In genomic region chr3:50356553-50356952, GRCh38 we compare ENCODE assay signal across 8 cellular contexts. TPM values are rescaled to one million over a fixed set of nuclear protein-coding genes. Genes with fewer than 3 reads are reported as not detected.
DNase-seq lines count a peak whose midpoint lies in the region; ATAC-seq and TF ChIP-seq lines count a peak whose summit lies in the region.

No MANE protein-coding gene starts in this region.

- H3K27me3 Mint-ChIP-seq in progenitor cell of endocrine pancreas = no peaks in the 10 kb centered on the region

- peaks cover 2% of the 10 kb centered on the region for H3K36me3 Mint-ChIP-seq in progenitor cell of endocrine pancreas (ENCODE audit: insufficient read depth)
- H3K36me3 Mint-ChIP-seq in activated naive CD4-positive, alpha-beta T cell treated with anti-CD3 and anti-CD28 coated beads, Interleukin-2, amount 50 U/mL, for 72 hours = peaks cover 12 to 18% of the 10 kb centered on the region in 2 donors

- TF ChIP-seq CTCF in epithelial cell of proximal tubule (conservative IDR thresholded peaks at IDR 0.05; ENCODE audit: low read depth, low read length) (no peak), progenitor cell of endocrine pancreas (IDR thresholded peaks at IDR 0.05; ENCODE audit: unreplicated experiment) (no peak)

- H3K4me1 Mint-ChIP-seq in progenitor cell of endocrine pancreas (ENCODE audit: low read depth) = peaks cover 27% of the 10 kb centered on the region

- no peaks in the 10 kb centered on the region for H3K9me3 Mint-ChIP-seq in progenitor cell of endocrine pancreas (ENCODE audit: low read depth)
- H3K9me3 Mint-ChIP-seq in activated naive CD4-positive, alpha-beta T cell treated with anti-CD3 and anti-CD28 coated beads, Interleukin-2, amount 50 U/mL, for 72 hours = no peaks in the 10 kb centered on the region

- H3K27ac Mint-ChIP-seq in progenitor cell of endocrine pancreas = no peak overlapping the region
- peak overlapping the region in 1 of 2 donors; percentile 92 for H3K27ac Mint-ChIP-seq in activated naive CD4-positive, alpha-beta T cell treated with anti-CD3 and anti-CD28 coated beads, Interleukin-2, amount 50 U/mL, for 72 hours

- H3K4me3 ChIP-seq in epithelial cell of proximal tubule (ENCODE audit: low read depth, low read length) = peak overlapping the region; percentile 94

- H3K4me3 Mint-ChIP-seq in progenitor cell of endocrine pancreas (ENCODE audit: low read depth) = peak overlapping the region; percentile 94

- peak; percentile 46 for DNase-seq in EL
- DNase-seq in OCI-M1 (lab: John Stamatoyannopoulos, UW) = peak; percentile 10
- no peak for DNase-seq in epithelial cell of proximal tubule (ENCODE audit: low read depth)
- DNase-seq in progenitor cell of endocrine pancreas (ENCODE audit: low spot score, unreplicated experiment) = no peak
- no peak for DNase-seq in cerebellar nuclear complex (lab: John Stamatoyannopoulos, UW)
- DNase-seq in activated naive CD4-positive, alpha-beta T cell treated with anti-CD3 and anti-CD28 coated beads, Interleukin-2, amount 50 U/mL, for 72 hours (ENCODE audit: low spot score in 2 of 2) = no peak
- DNase-seq in DMS79 treated with DMSO at 0.1 percent for 48 hours (lab: John Stamatoyannopoulos, UW) = no peak

- no peak for ATAC-seq in GM18873 (IDR thresholded peaks at IDR 0.05; ENCODE audit: low FRiP score, unreplicated experiment)
- ATAC-seq in activated naive CD4-positive, alpha-beta T cell treated with anti-CD3 and anti-CD28 coated beads, Interleukin-2, amount 50 U/mL, for 72 hours = no peak

RNA-seq across cellular contexts. Expression of gene TMEM115, which starts 2.8 kb away (rescaled TPM):
- total RNA-seq in epithelial cell of proximal tubule (54.6 and 56.0 TPM in 2 replicates), progenitor cell of endocrine pancreas (32.7 and 33.0 TPM in 2 replicates)
- total RNA-seq in activated naive CD4-positive, alpha-beta T cell treated with anti-CD3 and anti-CD28 coated beads, Interleukin-2, amount 50 U/mL, for 72 hours = 10 to 100 TPM; 10.9 to 15.1 TPM

RNA-seq across cellular contexts. Expression of gene CYB561D2, which starts 5.9 kb away (rescaled TPM):
- 33.6 and 38.5 TPM in 2 replicates for total RNA-seq in epithelial cell of proximal tubule
- total RNA-seq in progenitor cell of endocrine pancreas = 18.7 and 19.2 TPM in 2 replicates
- 10 to 100 TPM; 18.1 to 34.3 TPM for total RNA-seq in activated naive CD4-positive, alpha-beta T cell treated with anti-CD3 and anti-CD28 coated beads, Interleukin-2, amount 50 U/mL, for 72 hours

RNA-seq across cellular contexts. Expression of gene NPRL2, which starts 6.0 kb away (rescaled TPM):
- total RNA-seq in epithelial cell of proximal tubule (24.6 and 27.3 TPM in 2 replicates), progenitor cell of endocrine pancreas (25.7 and 31.6 TPM in 2 replicates)
- total RNA-seq in activated naive CD4-positive, alpha-beta T cell treated with anti-CD3 and anti-CD28 coated beads, Interleukin-2, amount 50 U/mL, for 72 hours = 10 to 100 TPM; 42.3 to 50.7 TPM

RNA-seq across cellular contexts. Expression of gene ZMYND10, which starts 11.0 kb away (rescaled TPM):
- 0.92 and 3.1 TPM in 2 replicates for total RNA-seq in epithelial cell of proximal tubule
- 0.86 and 2.2 TPM in 2 replicates for total RNA-seq in progenitor cell of endocrine pancreas
- total RNA-seq in activated naive CD4-positive, alpha-beta T cell treated with anti-CD3 and anti-CD28 coated beads, Interleukin-2, amount 50 U/mL, for 72 hours = 1 to 10 TPM; 1.9 to 4.1 TPM

RNA-seq across cellular contexts. Expression of gene RASSF1, which starts 15.9 kb away (rescaled TPM):
- 27.0 and 31.5 TPM in 2 replicates for total RNA-seq in epithelial cell of proximal tubule
- 11.7 and 13.9 TPM in 2 replicates for total RNA-seq in progenitor cell of endocrine pancreas
- 10 to 100 TPM; 68.3 to 83.1 TPM for total RNA-seq in activated naive CD4-positive, alpha-beta T cell treated with anti-CD3 and anti-CD28 coated beads, Interleukin-2, amount 50 U/mL, for 72 hours

Comparison
In these comparisons a context has a peak if more than half of its experiments do, and no peak if none do; other contexts are left out.
1. DNase-seq: peak in EL (single experiment) and OCI-M1 (single experiment); none in epithelial cell of proximal tubule (single experiment), progenitor cell of endocrine pancreas (single experiment), cerebellar nuclear complex (0 of 2), activated naive CD4-positive, alpha-beta T cell treated with anti-CD3 and anti-CD28 coated beads, Interleukin-2, amount 50 U/mL, for 72 hours (0 of 2) and DMS79 treated with DMSO at 0.1 percent for 48 hours (single experiment).